8 cellular contexts compared by ENCODE assay signal in the genomic region with DNA sequence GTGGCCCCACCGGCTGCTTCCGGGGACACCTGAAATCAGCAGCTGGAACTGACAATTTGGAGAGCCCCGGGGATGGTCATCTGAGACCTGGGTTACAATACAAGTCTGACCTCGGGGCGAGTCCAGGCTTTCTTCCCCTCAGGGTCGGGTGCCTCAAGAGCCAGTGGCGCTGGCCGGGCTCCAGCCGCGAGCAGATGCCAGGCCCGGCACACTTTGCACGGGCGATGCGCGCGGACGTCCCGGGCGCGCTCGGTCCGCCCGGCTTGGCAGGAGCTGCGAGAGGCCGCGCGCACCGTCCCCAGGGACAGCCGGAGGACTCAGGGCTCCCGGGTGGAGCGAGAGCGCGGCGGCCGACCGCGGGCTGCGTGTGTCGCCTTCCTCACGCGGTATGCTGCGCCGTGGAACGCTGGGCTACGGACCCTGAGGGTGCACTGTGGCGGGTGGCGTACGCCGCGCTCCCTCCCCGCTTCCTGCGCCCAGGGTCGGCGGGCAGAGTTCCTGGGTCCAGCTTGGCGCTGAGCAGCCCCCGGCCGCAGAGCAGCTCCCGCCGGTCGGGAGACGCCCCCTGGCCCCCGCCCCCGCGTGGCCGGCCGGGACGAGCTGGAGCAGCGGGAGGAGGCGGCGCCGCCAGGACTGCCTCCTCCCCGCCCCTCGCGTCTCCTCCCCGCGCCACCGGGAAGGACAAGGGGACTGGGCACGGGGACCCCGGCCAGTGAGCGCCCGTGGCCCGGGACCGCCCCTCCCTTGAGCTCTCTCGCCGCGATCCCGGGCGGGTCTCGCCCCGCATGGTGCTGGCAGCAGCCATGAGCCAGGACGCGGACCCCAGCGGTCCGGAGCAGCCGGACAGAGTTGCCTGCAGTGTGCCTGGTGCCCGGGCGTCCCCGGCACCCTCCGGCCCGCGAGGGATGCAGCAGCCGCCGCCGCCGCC. TPM values are rescaled to one million over a fixed set of nuclear protein-coding genes. Genes with fewer than 3 reads are reported as not detected.
DNase-seq lines count a peak whose midpoint lies in the region; ATAC-seq and TF ChIP-seq lines count a peak whose summit lies in the region.

Gene RBM20 (plus strand): TSS at position 667 of the 928 bp plus-strand sequence. CDS start 119 bp downstream, at position 786.

- H3K36me3 Mint-ChIP-seq in T-helper 17 cell (ENCODE audit: low read depth) (peaks cover 3% of the 10 kb centered on the region), type B pancreatic cell (no peaks in the 10 kb centered on the region)

- H3K27ac ChIP-seq in BLaER1: no peak within 1 kb of the TSS
- no peak within 1 kb of the TSS for H3K27ac ChIP-seq in ectodermal cell (ENCODE audit: insufficient read depth, low read depth, low read length, poor library complexity, severe bottlenecking)
- H3K27ac ChIP-seq in mesodermal cell (ENCODE audit: low read depth, low read length, severe bottlenecking): no peak within 1 kb of the TSS

- H3K9me3 ChIP-seq in BLaER1 (no peaks in the 10 kb centered on the region), T-helper 17 cell (ENCODE audit: control insufficient read depth, low read length, poor library complexity, severe bottlenecking) (peaks cover 2% of the 10 kb centered on the region), ectodermal cell (ENCODE audit: control insufficient read depth, low read length) (no peaks in the 10 kb centered on the region), mesodermal cell (ENCODE audit: control insufficient read depth, low read length) (no peaks in the 10 kb centered on the region)

- H3K27me3 Mint-ChIP-seq in T-helper 17 cell: peaks cover 56% of the 10 kb centered on the region
- H3K27me3 Mint-ChIP-seq in type B pancreatic cell: peaks cover 48% of the 10 kb centered on the region

- H4K20me1 ChIP-seq in BLaER1: peaks cover 34% of the 10 kb centered on the region

- H3K9me3 Mint-ChIP-seq in type B pancreatic cell: no peaks in the 10 kb centered on the region

- H3K4me2 ChIP-seq in BLaER1: peak within 1 kb of the TSS; percentile 99

- H3K4me3 Mint-ChIP-seq in T-helper 17 cell (peak within 1 kb of the TSS; percentile 83), type B pancreatic cell (peak within 1 kb of the TSS; percentile 92)

- H3K4me1 Mint-ChIP-seq in T-helper 17 cell (peaks cover 20% of the 10 kb centered on the region), type B pancreatic cell (ENCODE audit: unreplicated experiment) (peaks cover 38% of the 10 kb centered on the region)

- DNase-seq in T-helper 17 cell (peak in 1 of 3 donors; percentile 13), type B pancreatic cell (ENCODE audit: extremely low spot score, unreplicated experiment) (no peak), RKO (ENCODE audit: low spot score) (no peak)

- H3K4me1 ChIP-seq in BLaER1 (peaks cover 18% of the 10 kb centered on the region), ectodermal cell (ENCODE audit: control insufficient read depth, insufficient read depth, low read length) (peaks cover 39% of the 10 kb centered on the region), mesodermal cell (ENCODE audit: control insufficient read depth, insufficient read depth, low read length, poor library complexity, severe bottlenecking) (peaks cover 22% of the 10 kb centered on the region)

- H3K36me3 ChIP-seq in BLaER1 (no peaks in the 10 kb centered on the region), ectodermal cell (ENCODE audit: control insufficient read depth, insufficient read depth, low read length) (no peaks in the 10 kb centered on the region), mesodermal cell (ENCODE audit: control insufficient read depth, insufficient read depth, low read length) (no peaks in the 10 kb centered on the region)

- H3K9ac ChIP-seq in BLaER1: no peak within 1 kb of the TSS

- TF ChIP-seq CTCF in type B pancreatic cell (conservative IDR thresholded peaks at IDR 0.05): no peak

- ATAC-seq in GM21423 (IDR thresholded peaks at IDR 0.05; ENCODE audit: unreplicated experiment): peak; percentile 42
- ATAC-seq in T-helper 17 cell: peak; percentile 66
- no peak for ATAC-seq in GM21717 (IDR thresholded peaks at IDR 0.05; ENCODE audit: unreplicated experiment)

- H3K27ac Mint-ChIP-seq in T-helper 17 cell (no peak within 1 kb of the TSS), type B pancreatic cell (peak within 1 kb of the TSS; percentile 84)

- H3K4me3 ChIP-seq in BLaER1 (peak within 1 kb of the TSS; percentile 68), ectodermal cell (ENCODE audit: insufficient read depth, low read depth, low read length) (peak within 1 kb of the TSS; percentile 58), mesodermal cell (ENCODE audit: extremely low read depth, insufficient read depth, low read length, poor library complexity, severe bottlenecking) (peak within 1 kb of the TSS; percentile 61)

- H3K27me3 ChIP-seq in BLaER1 (peaks cover 66% of the 10 kb centered on the region), ectodermal cell (ENCODE audit: control insufficient read depth, insufficient read depth, low read length, poor library complexity, severe bottlenecking) (peaks cover 55% of the 10 kb centered on the region)

- 0 to 1% methylated on average over 105 of the region's 105 CpGs for WGBS in ectodermal cell, 2 experiments
- WGBS in mesodermal cell (ENCODE audit: insufficient coverage in 2 of 2), 2 experiments: 0% methylated on average over 87 to 89 of the region's 105 CpGs

RNA-seq across cellular contexts. Expression of gene RBM20, which starts in this region (rescaled TPM):
- total RNA-seq in T-helper 17 cell (not detected), type B pancreatic cell (ENCODE audit: low replicate concordance) (2.8 and 5.2 TPM in 2 replicates)
- polyA plus RNA-seq in ectodermal cell (2013, experiment 1 of 4): 1.9 TPM
- polyA plus RNA-seq in ectodermal cell (2013, experiment 2 of 4): 1.2 TPM
- polyA plus RNA-seq in ectodermal cell (2013, experiment 3 of 4): 1.6 TPM
- polyA plus RNA-seq in ectodermal cell (2013, experiment 4 of 4): 1.2 TPM
- polyA plus RNA-seq in mesodermal cell (2013, experiment 1 of 2): 2.7 TPM
- 2.9 TPM for polyA plus RNA-seq in mesodermal cell (2013, experiment 2 of 2)

Comparison
In these comparisons a context has a peak if more than half of its experiments do, and no peak if none do; other contexts are left out.
1. Peak in ATAC-seq in T-helper 17 cell; RNA of the gene not detected or under 1 TPM.